Comparison of ENCODE assay signal across 15 cellular contexts in genomic region chr2:84833481-84834150, GRCh38. TPM values are rescaled to one million over a fixed set of nuclear protein-coding genes. Genes with fewer than 3 reads are reported as not detected.
A peak's percentile ranks its signal among the peaks of the same experiment; 100 is the strongest.
DNase-seq lines count a peak whose midpoint lies in the region; ATAC-seq and TF ChIP-seq lines count a peak whose summit lies in the region.
"Had no signal": no experiment of that assay in that cellular context is flagged by ENCODE, and none has a peak within 500 bp of the region (broad histone marks: within the 10 kb centered on the region; RNA-seq: fewer than 3 reads in every experiment).

No MANE protein-coding gene starts in this region.

- H3K27me3 Mint-ChIP-seq in CD4-positive, CD25-positive, alpha-beta regulatory T cell, result no peaks in the 10 kb centered on the region
- H3K27me3 Mint-ChIP-seq in naive thymus-derived CD4-positive, alpha-beta T cell, result no peaks in the 10 kb centered on the region

- peaks cover 0 to 9% (median 2%) of the 10 kb centered on the region in 7 donors for H3K9me3 Mint-ChIP-seq in CD4-positive, CD25-positive, alpha-beta regulatory T cell
- peaks cover 0 to 17% of the 10 kb centered on the region in 2 donors for H3K9me3 Mint-ChIP-seq in activated naive CD4-positive, alpha-beta T cell treated with anti-CD3 and anti-CD28 coated beads, Interleukin-2, amount 50 U/mL, for 72 hours
- H3K9me3 Mint-ChIP-seq in naive thymus-derived CD4-positive, alpha-beta T cell, result peaks cover 0 to 23% (median 13%) of the 10 kb centered on the region in 11 donors

- POLR2A ChIA-PET in naive thymus-derived CD4-positive, alpha-beta T cell (lab: Charles Lee), result interaction anchor here (0.7 to 3.6 kb wide), 17 partner anchors 8 to 155 kb away, joined by 3 to 42 read pairs (median 4); partner anchors contain the start of gene TRABD2A

- no peak for TF ChIP-seq POLR2A in ovary (IDR thresholded peaks at IDR 0.05)

- H3K4me3 Mint-ChIP-seq in CD4-positive, CD25-positive, alpha-beta regulatory T cell, result peak overlapping the region; percentile 40 to 83 (median 76)
- H3K4me3 Mint-ChIP-seq in naive thymus-derived CD4-positive, alpha-beta T cell, result peak overlapping the region in 7 of 10 donors; percentile 74 to 89 (median 79)

- peak overlapping the region; percentile 66 for H3K4me3 ChIP-seq in CD4-positive, CD25-positive, alpha-beta regulatory T cell (ENCODE audit: low read depth, low read length)
- H3K4me3 ChIP-seq in naive thymus-derived CD4-positive, alpha-beta T cell (ENCODE audit: low read length), result peak overlapping the region; percentile 50
- no peak overlapping the region for H3K4me3 ChIP-seq in ovary
- H3K4me3 ChIP-seq: right lobe of liver had no signal

- H3K36me3 ChIP-seq in CD4-positive, CD25-positive, alpha-beta regulatory T cell (ENCODE audit: control insufficient read depth, insufficient read depth, low read length), result peaks cover 7% of the 10 kb centered on the region
- H3K36me3 ChIP-seq in naive thymus-derived CD4-positive, alpha-beta T cell (ENCODE audit: control insufficient read depth in 2 of 3, insufficient read depth in 3 of 3, low read length in 3 of 3), result peaks cover 4 to 45% (median 15%) of the 10 kb centered on the region in 3 experiments
- no peaks in the 10 kb centered on the region for H3K36me3 ChIP-seq in ovary
- H3K36me3 ChIP-seq: right lobe of liver had no signal

- H3K27ac ChIP-seq in CD4-positive, CD25-positive, alpha-beta regulatory T cell (ENCODE audit: insufficient read depth, low read length, poor library complexity, severe bottlenecking), result peak overlapping the region; percentile 60
- peak overlapping the region; percentile 79 for H3K27ac ChIP-seq in naive thymus-derived CD4-positive, alpha-beta T cell (ENCODE audit: low read depth, low read length)
- H3K27ac ChIP-seq in ovary, result no peak overlapping the region
- H3K27ac ChIP-seq: right lobe of liver had no signal

- peak overlapping the region in 2 of 3 donors; percentile 86 to 99 for H3K27ac Mint-ChIP-seq in CD4-positive, CD25-positive, alpha-beta regulatory T cell
- peak overlapping the region; percentile 44 to 81 for H3K27ac Mint-ChIP-seq in activated naive CD4-positive, alpha-beta T cell treated with anti-CD3 and anti-CD28 coated beads, Interleukin-2, amount 50 U/mL, for 72 hours
- H3K27ac Mint-ChIP-seq in naive thymus-derived CD4-positive, alpha-beta T cell, result peak overlapping the region in 1 of 9 donors; percentile 92

- no peaks in the 10 kb centered on the region for H3K27me3 ChIP-seq in CD4-positive, CD25-positive, alpha-beta regulatory T cell (ENCODE audit: control insufficient read depth, insufficient read depth, low read length)
- H3K27me3 ChIP-seq in naive thymus-derived CD4-positive, alpha-beta T cell (ENCODE audit: control insufficient read depth in 2 of 2, insufficient read depth in 2 of 2, low read length in 2 of 2), result no peaks in the 10 kb centered on the region
- no peaks in the 10 kb centered on the region for H3K27me3 ChIP-seq in ovary
- H3K27me3 ChIP-seq: right lobe of liver had no signal

- DNase-seq in CD4-positive, CD25-positive, alpha-beta regulatory T cell, result no peak
- DNase-seq in activated naive CD4-positive, alpha-beta T cell treated with anti-CD3 and anti-CD28 coated beads, Interleukin-2, amount 50 U/mL, for 72 hours (ENCODE audit: low spot score in 2 of 2), result no peak
- peak in 1 of 9 donors; percentile 28 for DNase-seq in naive thymus-derived CD4-positive, alpha-beta T cell
- DNase-seq in NCI-H146 treated with DMSO at 0.1 percent for 48 hours (lab: John Stamatoyannopoulos, UW; ENCODE audit: unreplicated experiment) (no peak), ovary (no peak)
- DNase-seq: activated CD4-positive, alpha-beta T cell treated with anti-CD3 and anti-CD28 coated beads for 48 hours; DMS53; NCI-H187; NCI-H446; SHP77; stimulated activated CD4-positive, alpha-beta T cell treated with anti-CD3 and anti-CD28 coated beads, Interleukin-2, amount 100 ng/mL, for 24 hours; T-helper 9 cell had no signal

- TF ChIP-seq CTCF in ovary (IDR thresholded peaks at IDR 0.05), result no peak

- H3K9me3 ChIP-seq in CD4-positive, CD25-positive, alpha-beta regulatory T cell (ENCODE audit: control insufficient read depth in 2 of 2, low read length in 2 of 2), result peaks cover 0 to 5% of the 10 kb centered on the region in 2 experiments
- peaks cover 0 to 4% (median 0%) of the 10 kb centered on the region in 3 experiments for H3K9me3 ChIP-seq in naive thymus-derived CD4-positive, alpha-beta T cell (ENCODE audit: control insufficient read depth in 2 of 3, low read length in 3 of 3)
- no peaks in the 10 kb centered on the region for H3K9me3 ChIP-seq in ovary

- CTCF ChIA-PET in naive thymus-derived CD4-positive, alpha-beta T cell (lab: Charles Lee), result interaction anchor here (0.6 to 2.7 kb wide), 5 partner anchors 24 to 92 kb away, joined by 3 to 10 read pairs (median 3); no protein-coding TSS in a partner anchor

- ATAC-seq in CD4-positive, CD25-positive, alpha-beta regulatory T cell (ENCODE audit: low read depth in 2 of 2), result peak; percentile 17 to 51
- ATAC-seq in HG03135 (IDR thresholded peaks at IDR 0.05; ENCODE audit: unreplicated experiment), result peak; percentile 13
- ATAC-seq in activated naive CD4-positive, alpha-beta T cell treated with anti-CD3 and anti-CD28 coated beads, Interleukin-2, amount 50 U/mL, for 72 hours, result peak; percentile 13 to 57
- ATAC-seq in naive thymus-derived CD4-positive, alpha-beta T cell, result peak; percentile 26
- ATAC-seq in GM19023 (IDR thresholded peaks at IDR 0.05; ENCODE audit: unreplicated experiment), result no peak

- intact Hi-C loops in naive thymus-derived CD4-positive, alpha-beta T cell (cut with micrococcal nuclease), result loop anchor here (1.0 to 2.0 kb wide), 6 partner anchors 8 to 28 kb away; no protein-coding TSS in a partner anchor
- intact Hi-C loops in ovary (cut with DNase I), result no loop called here

- TF ChIP-seq EP300 in ovary (IDR thresholded peaks at IDR 0.05), result no peak

- H3K4me1 Mint-ChIP-seq in CD4-positive, CD25-positive, alpha-beta regulatory T cell, result peaks cover 11 to 47% (median 37%) of the 10 kb centered on the region in 4 donors
- H3K4me1 Mint-ChIP-seq in naive thymus-derived CD4-positive, alpha-beta T cell, result peaks cover 24 to 53% (median 33%) of the 10 kb centered on the region in 7 donors

- H3K36me3 Mint-ChIP-seq in CD4-positive, CD25-positive, alpha-beta regulatory T cell, result peaks cover 43% of the 10 kb centered on the region
- peaks cover 10 to 42% of the 10 kb centered on the region in 2 donors for H3K36me3 Mint-ChIP-seq in activated naive CD4-positive, alpha-beta T cell treated with anti-CD3 and anti-CD28 coated beads, Interleukin-2, amount 50 U/mL, for 72 hours
- H3K36me3 Mint-ChIP-seq in naive thymus-derived CD4-positive, alpha-beta T cell, result peaks cover 31 to 49% (median 38%) of the 10 kb centered on the region in 5 donors

- peaks cover 49% of the 10 kb centered on the region for H3K4me1 ChIP-seq in CD4-positive, CD25-positive, alpha-beta regulatory T cell (ENCODE audit: control insufficient read depth, insufficient read depth, low read length, poor library complexity, severe bottlenecking)
- H3K4me1 ChIP-seq in naive thymus-derived CD4-positive, alpha-beta T cell (ENCODE audit: control insufficient read depth in 2 of 2, insufficient read depth in 2 of 2, low read length in 2 of 2), result peaks cover 34 to 93% of the 10 kb centered on the region in 2 donors
- H3K4me1 ChIP-seq in ovary (ENCODE audit: insufficient read depth), result peaks cover 14% of the 10 kb centered on the region

- WGBS in ovary, 3 donors, result 87 to 91% (median 88%) methylated on average over 12 of the region's 12 CpGs

RNA-seq across cellular contexts. Expression of gene TRABD2A, which starts 47.3 kb away (rescaled TPM):
- 48.8 TPM for total RNA-seq in CD4-positive, CD25-positive, alpha-beta regulatory T cell
- 10 to 100 TPM; 32.9 to 41.2 (median 38.7) TPM for polyA plus RNA-seq in CD4-positive, CD25-positive, alpha-beta regulatory T cell
- total RNA-seq in activated naive CD4-positive, alpha-beta T cell treated with anti-CD3 and anti-CD28 coated beads, Interleukin-2, amount 50 U/mL, for 72 hours, result 10 to 100 TPM; 53.6 to 59.9 TPM
- total RNA-seq in naive thymus-derived CD4-positive, alpha-beta T cell, result 100 to 1,000 TPM in 4 of 5 experiments, 10 to 100 TPM in 1; 75.0 to 288 (median 182) TPM
- polyA plus RNA-seq in naive thymus-derived CD4-positive, alpha-beta T cell, result 100 to 1,000 TPM; 119 to 204 TPM
- total RNA-seq in ovary, result 10 to 100 TPM; 12.2 to 71.0 (median 24.3) TPM
- 10 to 100 TPM; 33.3 to 35.7 TPM for polyA plus RNA-seq in ovary

Comparison
In these comparisons a context has a peak if more than half of its experiments do, and no peak if none do; other contexts are left out.
1. H3K27ac ChIP-seq: peak in CD4-positive, CD25-positive, alpha-beta regulatory T cell (single experiment) and naive thymus-derived CD4-positive, alpha-beta T cell (single experiment); none in ovary (0 of 2).
2. intact Hi-C loops: an anchor here in naive thymus-derived CD4-positive, alpha-beta T cell (1.0 to 2.0 kb wide); none called in ovary.